Comparison of ENCODE assay signal across 16 cellular contexts in genomic region chr9:23822331-23823169, GRCh38. TPM values are rescaled to one million over a fixed set of nuclear protein-coding genes. Genes with fewer than 3 reads are reported as not detected.
A peak's percentile ranks its signal among the peaks of the same experiment; 100 is the strongest.
DNase-seq lines count a peak whose midpoint lies in the region; ATAC-seq, FAIRE-seq and TF ChIP-seq lines count a peak whose summit lies in the region.
"Had no signal": no experiment of that assay in that cellular context is flagged by ENCODE, and none has a peak within 500 bp of the region (broad histone marks: within the 10 kb centered on the region; RNA-seq: fewer than 3 reads in every experiment).

No MANE protein-coding gene starts in this region.

- peak overlapping the region; percentile 83 for H3K4me3 ChIP-seq in iPS-20b (ENCODE audit: low read length)
- H3K4me3 ChIP-seq: BLaER1, PC-9 had no signal

- no peak for FAIRE-seq in GM12892 (lab: Jason Lieb, UNC)
- FAIRE-seq: G401.6 had no signal

- no peaks in the 10 kb centered on the region for H3K4me1 Mint-ChIP-seq in activated T-cell treated with anti-CD3 and anti-CD28 coated beads, Interleukin-2, amount 50 U/mL, for 72 hours (ENCODE audit: low read depth)
- H3K4me1 Mint-ChIP-seq in activated T-cell treated with anti-CD3 and anti-CD28 coated beads, Interleukin-2, amount 50 U/mL, for 24 hours (ENCODE audit: low read depth) = peaks cover 2% of the 10 kb centered on the region
- H3K4me1 Mint-ChIP-seq in WTC11 = peaks cover 32% of the 10 kb centered on the region
- H3K4me1 Mint-ChIP-seq in stimulated activated naive B cell treated with anti-CD40 and anti-IgM and Interleukin-4, amounts not matched to agents 10 μg/mL and 1 μg/mL and 100 μg/mL, for 72 hours = no peaks in the 10 kb centered on the region

- no peak for DNase-seq in activated T-cell treated with anti-CD3 and anti-CD28 coated beads, Interleukin-2, amount 50 U/mL, for 72 hours
- no peak for DNase-seq in activated T-cell treated with anti-CD3 and anti-CD28 coated beads, Interleukin-2, amount 50 U/mL, for 24 hours
- peak; percentile 70 for DNase-seq in WTC11 (ENCODE audit: low spot score)
- DNase-seq in stimulated activated naive B cell treated with anti-CD40 and anti-IgM and Interleukin-4, amounts not matched to agents 10 μg/mL and 1 μg/mL and 100 μg/mL, for 72 hours = no peak
- no peak for DNase-seq in GM12892 (ENCODE audit: insufficient read length)
- no peak for DNase-seq in G401 (ENCODE audit: low spot score)
- DNase-seq: IMR-90; NCI-H1694; PC-9; stimulated activated CD4-positive, alpha-beta T cell treated with anti-CD3 and anti-CD28 coated beads, Interleukin-4, amount 100 ng/mL, for 4 hours; stimulated activated naive CD8-positive, alpha-beta T cell treated with anti-CD3 and anti-CD28 coated beads, Interleukin-15, Interleukin-2, amounts not matched to agents 100 U/mL and 50 U/mL, for 24 hours had no signal

- no peak for TF ChIP-seq POLR2A in GM12892 (IDR thresholded peaks at IDR 0.05; ENCODE audit: low read depth, low read length)

- H3K9me3 Mint-ChIP-seq in activated T-cell treated with anti-CD3 and anti-CD28 coated beads, Interleukin-2, amount 50 U/mL, for 72 hours = peaks cover 3 to 7% of the 10 kb centered on the region in 2 donors
- H3K9me3 Mint-ChIP-seq in activated T-cell treated with anti-CD3 and anti-CD28 coated beads, Interleukin-2, amount 50 U/mL, for 24 hours = peaks cover 14% of the 10 kb centered on the region
- H3K9me3 Mint-ChIP-seq in WTC11 = no peaks in the 10 kb centered on the region
- peaks cover 0 to 4% of the 10 kb centered on the region in 2 donors for H3K9me3 Mint-ChIP-seq in stimulated activated naive B cell treated with anti-CD40 and anti-IgM and Interleukin-4, amounts not matched to agents 10 μg/mL and 1 μg/mL and 100 μg/mL, for 72 hours

- H3K27ac Mint-ChIP-seq in activated T-cell treated with anti-CD3 and anti-CD28 coated beads, Interleukin-2, amount 50 U/mL, for 72 hours = peak overlapping the region; percentile 54
- no peak overlapping the region for H3K27ac Mint-ChIP-seq in activated T-cell treated with anti-CD3 and anti-CD28 coated beads, Interleukin-2, amount 50 U/mL, for 24 hours
- peak overlapping the region; percentile 50 for H3K27ac Mint-ChIP-seq in WTC11
- H3K27ac Mint-ChIP-seq in stimulated activated naive B cell treated with anti-CD40 and anti-IgM and Interleukin-4, amounts not matched to agents 10 μg/mL and 1 μg/mL and 100 μg/mL, for 72 hours = peak overlapping the region; percentile 53

- H3K9me3 ChIP-seq in iPS-20b (ENCODE audit: insufficient read depth, low read depth, low read length) = no peaks in the 10 kb centered on the region
- H3K9me3 ChIP-seq: gastroesophageal sphincter had no signal

- CTCF ChIA-PET in WTC11 (lab: Charles Lee) = no interaction called here

- H3K4me1 ChIP-seq in iPS-20b (ENCODE audit: insufficient read depth, low read length) = peaks cover 34% of the 10 kb centered on the region; the same call in 1 of the 2 replicates
- H3K4me1 ChIP-seq: BLaER1 had no signal

- H3K9ac ChIP-seq in iPS-20b (ENCODE audit: low read depth, low read length) = peak overlapping the region; percentile 63; the same call in 1 of the 2 replicates
- H3K9ac ChIP-seq: BLaER1 had no signal

- peaks cover 2 to 7% of the 10 kb centered on the region in 2 donors for H3K36me3 Mint-ChIP-seq in activated T-cell treated with anti-CD3 and anti-CD28 coated beads, Interleukin-2, amount 50 U/mL, for 72 hours (ENCODE audit: insufficient read depth in 2 of 2)
- no peaks in the 10 kb centered on the region for H3K36me3 Mint-ChIP-seq in activated T-cell treated with anti-CD3 and anti-CD28 coated beads, Interleukin-2, amount 50 U/mL, for 24 hours (ENCODE audit: low read depth)
- H3K36me3 Mint-ChIP-seq in WTC11 = no peaks in the 10 kb centered on the region
- peaks cover 0 to 3% of the 10 kb centered on the region in 2 donors for H3K36me3 Mint-ChIP-seq in stimulated activated naive B cell treated with anti-CD40 and anti-IgM and Interleukin-4, amounts not matched to agents 10 μg/mL and 1 μg/mL and 100 μg/mL, for 72 hours

- no peak for ATAC-seq in activated T-cell treated with anti-CD3 and anti-CD28 coated beads, Interleukin-2, amount 50 U/mL, for 72 hours (replicated peaks in 1 of 2)
- ATAC-seq in WTC11 (peak; percentile 15), GM21717 (IDR thresholded peaks at IDR 0.05; ENCODE audit: unreplicated experiment) (no peak)
- ATAC-seq in stimulated activated naive B cell treated with anti-CD40 and anti-IgM and Interleukin-4, amounts not matched to agents 10 μg/mL and 1 μg/mL and 100 μg/mL, for 72 hours (replicated peaks) = no peak
- ATAC-seq: gastroesophageal sphincter; stimulated activated naive CD8-positive, alpha-beta T cell treated with anti-CD3 and anti-CD28 coated beads, Interleukin-15, Interleukin-2, amounts not matched to agents 100 U/mL and 50 U/mL, for 24 hours had no signal

- H3K36me3 ChIP-seq in iPS-20b (ENCODE audit: insufficient read depth, low read depth, low read length) = no peaks in the 10 kb centered on the region
- H3K36me3 ChIP-seq: BLaER1, gastroesophageal sphincter had no signal

- H3K27me3 Mint-ChIP-seq in activated T-cell treated with anti-CD3 and anti-CD28 coated beads, Interleukin-2, amount 50 U/mL, for 72 hours (ENCODE audit: low read depth) = peaks cover 27% of the 10 kb centered on the region
- H3K27me3 Mint-ChIP-seq in activated T-cell treated with anti-CD3 and anti-CD28 coated beads, Interleukin-2, amount 50 U/mL, for 24 hours = peaks cover 31% of the 10 kb centered on the region
- H3K27me3 Mint-ChIP-seq in WTC11 (ENCODE audit: low read depth) = no peaks in the 10 kb centered on the region
- H3K27me3 Mint-ChIP-seq in stimulated activated naive B cell treated with anti-CD40 and anti-IgM and Interleukin-4, amounts not matched to agents 10 μg/mL and 1 μg/mL and 100 μg/mL, for 72 hours = peaks cover 35 to 43% of the 10 kb centered on the region in 2 donors

- H3K4me3 Mint-ChIP-seq in activated T-cell treated with anti-CD3 and anti-CD28 coated beads, Interleukin-2, amount 50 U/mL, for 72 hours = no peak overlapping the region
- H3K4me3 Mint-ChIP-seq in activated T-cell treated with anti-CD3 and anti-CD28 coated beads, Interleukin-2, amount 50 U/mL, for 24 hours = no peak overlapping the region
- no peak overlapping the region for H3K4me3 Mint-ChIP-seq in WTC11
- peak overlapping the region in 1 of 2 donors; percentile 11 for H3K4me3 Mint-ChIP-seq in stimulated activated naive B cell treated with anti-CD40 and anti-IgM and Interleukin-4, amounts not matched to agents 10 μg/mL and 1 μg/mL and 100 μg/mL, for 72 hours

- H3K27me3 ChIP-seq in iPS-20b (ENCODE audit: insufficient read depth, low read length) = peaks cover 70% of the 10 kb centered on the region
- H3K27me3 ChIP-seq: BLaER1 had no signal

- TF ChIP-seq CTCF in WTC11 (IDR thresholded peaks at IDR 0.05) = no peak

- in situ Hi-C loops in G401 (cut with HindIII; ENCODE audit: low sequenced_read_pairs) = no loop called here

- H3K27ac ChIP-seq in iPS-20b (ENCODE audit: low read length) = no peak overlapping the region
- H3K27ac ChIP-seq: BLaER1, gastroesophageal sphincter, PC-9 had no signal

- POLR2A ChIA-PET in WTC11 (lab: Charles Lee) = interaction anchor here (1.0 kb wide), 1 partner anchor 9 kb away, joined by 3 read pairs; no protein-coding TSS in a partner anchor

TF ChIP-seq in WTC11, 78 proteins besides CTCF, POLR2A, EP300 and RAD21 (continues in another document):
- TF ChIP-seq FOXP1 (CRISPR knock-in tag; IDR thresholded peaks at IDR 0.05; ENCODE audit: borderline replicate concordance) (0 out of 2 replicates have a peak, but pooled peaks have one; percentile 38), ZNF281 (CRISPR knock-in tag; IDR thresholded peaks at IDR 0.05) (peak; percentile 80; the same call in 1 of the 2 replicates), FOXK1 (CRISPR knock-in tag; IDR thresholded peaks at IDR 0.05) (peak; percentile 22; the same call in 1 of the 2 replicates), ZNF416 (CRISPR knock-in tag; IDR thresholded peaks at IDR 0.05) (no peak), ZNF219 (CRISPR knock-in tag; IDR thresholded peaks at IDR 0.05; ENCODE audit: borderline replicate concordance) (peak; percentile 75; the same call in 1 of the 2 replicates)

RNA-seq across cellular contexts. Expression of gene ELAVL2, which starts 3.5 kb away (rescaled TPM):
- total RNA-seq in activated T-cell treated with anti-CD3 and anti-CD28 coated beads, Interleukin-2, amount 50 U/mL, for 72 hours = not detected
- 22.8 to 35.9 TPM (median 26.7 TPM) in 3 replicates for total RNA-seq in WTC11 (2021)
- not detected for polyA plus RNA-seq in GM12892 (2012; ENCODE audit: missing spikeins)
- total RNA-seq in G401 (2014; rRNA removed; shearing (Covaris generic)) = not detected in 2 replicates
- total RNA-seq: PC-9 had no signal
- polyA plus RNA-seq: IMR-90 had no signal

Comparison
In these comparisons a context has a peak if more than half of its experiments do, and no peak if none do; other contexts are left out.
1. RNA of gene ELAVL2, which starts 3.5 kb away (total RNA-seq): 22.8 to 35.9 TPM in WTC11; not detected in activated T-cell treated with anti-CD3 and anti-CD28 coated beads, Interleukin-2, amount 50 U/mL, for 72 hours and not detected in G401; every median in the first group is over 10 times any median in the second.